ENCODE assay signal across 1 cellular context in the genomic region with DNA sequence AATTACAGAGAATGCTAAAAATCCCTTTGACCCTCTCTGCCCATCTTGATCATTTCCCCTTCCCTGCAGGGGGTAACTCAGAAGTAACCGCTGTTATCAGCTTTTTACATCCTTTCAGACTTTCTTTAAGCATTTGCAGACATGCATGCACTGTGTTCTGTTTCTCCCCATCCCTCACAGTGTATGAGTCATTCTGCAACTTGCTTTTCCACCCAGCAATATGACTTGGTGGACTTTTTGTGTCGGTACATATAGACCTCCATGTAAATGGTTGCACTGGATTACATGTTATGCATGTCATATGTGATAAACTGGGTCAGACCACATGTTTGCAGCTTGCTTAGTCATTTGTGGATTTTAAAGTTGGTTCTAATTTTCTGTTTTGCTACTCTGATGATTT.
TF ChIP-seq lines count a peak whose summit lies in the region.

No MANE protein-coding gene starts in this region.

TF ChIP-seq in SK-N-SH treated with all-trans-retinoic acid at 6 μM for 48 hours, 23 proteins besides CTCF, POLR2A, EP300 and RAD21 (continued from another document):
- no peak for TF ChIP-seq ARNTL (CRISPR knock-in tag; IDR thresholded peaks at IDR 0.05; ENCODE audit: borderline replicate concordance, low read depth)
- no peak for TF ChIP-seq SNAI2 (CRISPR knock-in tag; IDR thresholded peaks at IDR 0.05)
- TF ChIP-seq GLIS3 (CRISPR knock-in tag; IDR thresholded peaks at IDR 0.05) = no peak
- TF ChIP-seq CSDC2 (CRISPR knock-in tag; IDR thresholded peaks at IDR 0.05) = no peak
- TF ChIP-seq RARB (CRISPR knock-in tag; IDR thresholded peaks at IDR 0.05) = no peak
- TF ChIP-seq, protein P1, sequence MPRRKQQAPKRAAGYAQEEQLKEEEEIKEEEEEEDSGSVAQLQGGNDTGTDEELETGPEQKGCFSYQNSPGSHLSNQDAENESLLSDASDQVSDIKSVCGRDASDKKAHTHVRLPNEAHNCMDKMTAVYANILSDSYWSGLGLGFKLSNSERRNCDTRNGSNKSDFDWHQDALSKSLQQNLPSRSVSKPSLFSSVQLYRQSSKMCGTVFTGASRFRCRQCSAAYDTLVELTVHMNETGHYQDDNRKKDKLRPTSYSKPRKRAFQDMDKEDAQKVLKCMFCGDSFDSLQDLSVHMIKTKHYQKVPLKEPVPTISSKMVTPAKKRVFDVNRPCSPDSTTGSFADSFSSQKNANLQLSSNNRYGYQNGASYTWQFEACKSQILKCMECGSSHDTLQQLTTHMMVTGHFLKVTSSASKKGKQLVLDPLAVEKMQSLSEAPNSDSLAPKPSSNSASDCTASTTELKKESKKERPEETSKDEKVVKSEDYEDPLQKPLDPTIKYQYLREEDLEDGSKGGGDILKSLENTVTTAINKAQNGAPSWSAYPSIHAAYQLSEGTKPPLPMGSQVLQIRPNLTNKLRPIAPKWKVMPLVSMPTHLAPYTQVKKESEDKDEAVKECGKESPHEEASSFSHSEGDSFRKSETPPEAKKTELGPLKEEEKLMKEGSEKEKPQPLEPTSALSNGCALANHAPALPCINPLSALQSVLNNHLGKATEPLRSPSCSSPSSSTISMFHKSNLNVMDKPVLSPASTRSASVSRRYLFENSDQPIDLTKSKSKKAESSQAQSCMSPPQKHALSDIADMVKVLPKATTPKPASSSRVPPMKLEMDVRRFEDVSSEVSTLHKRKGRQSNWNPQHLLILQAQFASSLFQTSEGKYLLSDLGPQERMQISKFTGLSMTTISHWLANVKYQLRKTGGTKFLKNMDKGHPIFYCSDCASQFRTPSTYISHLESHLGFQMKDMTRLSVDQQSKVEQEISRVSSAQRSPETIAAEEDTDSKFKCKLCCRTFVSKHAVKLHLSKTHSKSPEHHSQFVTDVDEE (CRISPR knock-in tag; IDR thresholded peaks at IDR 0.05) = no peak
- TF ChIP-seq, protein P2, sequence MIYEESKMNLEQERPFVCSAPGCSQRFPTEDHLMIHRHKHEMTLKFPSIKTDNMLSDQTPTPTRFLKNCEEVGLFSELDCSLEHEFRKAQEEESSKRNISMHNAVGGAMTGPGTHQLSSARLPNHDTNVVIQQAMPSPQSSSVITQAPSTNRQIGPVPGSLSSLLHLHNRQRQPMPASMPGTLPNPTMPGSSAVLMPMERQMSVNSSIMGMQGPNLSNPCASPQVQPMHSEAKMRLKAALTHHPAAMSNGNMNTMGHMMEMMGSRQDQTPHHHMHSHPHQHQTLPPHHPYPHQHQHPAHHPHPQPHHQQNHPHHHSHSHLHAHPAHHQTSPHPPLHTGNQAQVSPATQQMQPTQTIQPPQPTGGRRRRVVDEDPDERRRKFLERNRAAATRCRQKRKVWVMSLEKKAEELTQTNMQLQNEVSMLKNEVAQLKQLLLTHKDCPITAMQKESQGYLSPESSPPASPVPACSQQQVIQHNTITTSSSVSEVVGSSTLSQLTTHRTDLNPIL (CRISPR knock-in tag; IDR thresholded peaks at IDR 0.05; ENCODE audit: low read depth) = no peak
- TF ChIP-seq PPARA (CRISPR knock-in tag; IDR thresholded peaks at IDR 0.05; ENCODE audit: borderline replicate concordance) = no peak
- TF ChIP-seq OSR1 (CRISPR knock-in tag; IDR thresholded peaks at IDR 0.05) = no peak
- TF ChIP-seq TCF4 (CRISPR knock-in tag; IDR thresholded peaks at IDR 0.05; ENCODE audit: borderline replicate concordance) = no peak
- TF ChIP-seq, protein P3, sequence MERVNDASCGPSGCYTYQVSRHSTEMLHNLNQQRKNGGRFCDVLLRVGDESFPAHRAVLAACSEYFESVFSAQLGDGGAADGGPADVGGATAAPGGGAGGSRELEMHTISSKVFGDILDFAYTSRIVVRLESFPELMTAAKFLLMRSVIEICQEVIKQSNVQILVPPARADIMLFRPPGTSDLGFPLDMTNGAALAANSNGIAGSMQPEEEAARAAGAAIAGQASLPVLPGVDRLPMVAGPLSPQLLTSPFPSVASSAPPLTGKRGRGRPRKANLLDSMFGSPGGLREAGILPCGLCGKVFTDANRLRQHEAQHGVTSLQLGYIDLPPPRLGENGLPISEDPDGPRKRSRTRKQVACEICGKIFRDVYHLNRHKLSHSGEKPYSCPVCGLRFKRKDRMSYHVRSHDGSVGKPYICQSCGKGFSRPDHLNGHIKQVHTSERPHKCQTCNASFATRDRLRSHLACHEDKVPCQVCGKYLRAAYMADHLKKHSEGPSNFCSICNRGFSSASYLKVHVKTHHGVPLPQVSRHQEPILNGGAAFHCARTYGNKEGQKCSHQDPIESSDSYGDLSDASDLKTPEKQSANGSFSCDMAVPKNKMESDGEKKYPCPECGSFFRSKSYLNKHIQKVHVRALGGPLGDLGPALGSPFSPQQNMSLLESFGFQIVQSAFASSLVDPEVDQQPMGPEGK (CRISPR knock-in tag; IDR thresholded peaks at IDR 0.05; ENCODE audit: borderline replicate concordance) = no peak
- no peak for TF ChIP-seq ESRRG (CRISPR knock-in tag; IDR thresholded peaks at IDR 0.05)
TF ChIP-seq in SK-N-SH treated with all-trans-retinoic acid at 6 μM for 48 hours: peak in this region for 0.
